In genomic region chr12:1357171-1357570, GRCh38 we compare ENCODE assay signal across 24 cellular contexts.
DNase-seq lines count a peak whose midpoint lies in the region; ATAC-seq and TF ChIP-seq lines count a peak whose summit lies in the region.
"Had no signal": no experiment of that assay in that cellular context is flagged by ENCODE, and none has a peak within 500 bp of the region (broad histone marks: within the 10 kb centered on the region; RNA-seq: fewer than 3 reads in every experiment).

No MANE protein-coding gene starts in this region.

- TF ChIP-seq CTCF in cardiac muscle cell (IDR thresholded peaks at IDR 0.05; ENCODE audit: low read depth, low read length) (no peak), cardiac fibroblast (IDR thresholded peaks at IDR 0.05; ENCODE audit: low read depth, low read length) (no peak), mesothelial cell of epicardium (IDR thresholded peaks at IDR 0.05; ENCODE audit: unreplicated experiment) (no peak)

- peak overlapping the region; percentile 65 for H3K27ac Mint-ChIP-seq in mesothelial cell of epicardium
- no peak overlapping the region for H3K27ac Mint-ChIP-seq in activated naive CD8-positive, alpha-beta T cell treated with anti-CD3 and anti-CD28 coated beads, Interleukin-2, amount 50 U/mL, for 24 hours
- H3K27ac Mint-ChIP-seq: endodermal cell had no signal

- no peaks in the 10 kb centered on the region for H3K36me3 ChIP-seq in cardiac muscle cell
- H3K36me3 ChIP-seq: gastrocnemius medialis, neutrophil, right lobe of liver had no signal

- no peaks in the 10 kb centered on the region for H3K36me3 Mint-ChIP-seq in mesothelial cell of epicardium
- no peaks in the 10 kb centered on the region for H3K36me3 Mint-ChIP-seq in activated naive CD8-positive, alpha-beta T cell treated with anti-CD3 and anti-CD28 coated beads, Interleukin-2, amount 50 U/mL, for 24 hours (ENCODE audit: low read depth)

- intact Hi-C loops in Right ventricle myocardium inferior (cut with DNase I) = no loop called here

- H3K27me3 ChIP-seq in cardiac muscle cell = no peaks in the 10 kb centered on the region
- H3K27me3 ChIP-seq: gastrocnemius medialis, neutrophil, right lobe of liver, testis had no signal

- H3K4me3 Mint-ChIP-seq in mesothelial cell of epicardium = no peak overlapping the region
- H3K4me3 Mint-ChIP-seq in activated naive CD8-positive, alpha-beta T cell treated with anti-CD3 and anti-CD28 coated beads, Interleukin-2, amount 50 U/mL, for 24 hours = no peak overlapping the region
- H3K4me3 Mint-ChIP-seq: endodermal cell had no signal

- ATAC-seq in Right ventricle myocardium inferior = no peak
- no peak for ATAC-seq in activated naive CD8-positive, alpha-beta T cell treated with anti-CD3 and anti-CD28 coated beads, Interleukin-2, amount 50 U/mL, for 24 hours
- ATAC-seq in HG02610 (IDR thresholded peaks at IDR 0.05; ENCODE audit: unreplicated experiment) = no peak
- ATAC-seq: gastrocnemius medialis had no signal

- H3K4me3 ChIP-seq in cardiac muscle cell (no peak overlapping the region), cardiac fibroblast (replicated peaks in 1 of 2; ENCODE audit: low read depth in 2 of 2, low read length in 2 of 2) (no peak overlapping the region)
- H3K4me3 ChIP-seq: gastrocnemius medialis, right lobe of liver, testis had no signal

- H3K27ac ChIP-seq in cardiac muscle cell = peak overlapping the region; percentile 87
- H3K27ac ChIP-seq: gastrocnemius medialis, neutrophil, right lobe of liver, testis had no signal

- peak; percentile 15 to 68 for DNase-seq in cardiac muscle cell (ENCODE audit: low read depth in 1 of 2, low spot score in 1 of 2)
- DNase-seq in Right ventricle myocardium inferior (ENCODE audit: missing footprints) = no peak
- peak; percentile 14 to 34 for DNase-seq in cardiac fibroblast (ENCODE audit: low read depth in 2 of 2)
- DNase-seq in mesothelial cell of epicardium (ENCODE audit: low spot score in 2 of 2, unreplicated experiment in 2 of 2) = no peak
- no peak for DNase-seq in activated CD4-positive, alpha-beta T cell treated with anti-CD3 and anti-CD28 coated beads for 48 hours
- DNase-seq in T-helper 9 cell = no peak
- DNase-seq in activated naive CD8-positive, alpha-beta T cell treated with anti-CD3 and anti-CD28 coated beads, Interleukin-2, amount 50 U/mL, for 24 hours = no peak
- DNase-seq: activated CD4-positive, CD25-positive, alpha-beta regulatory T cell treated with anti-CD3 and anti-CD28 coated beads, Interleukin-2, amount 50 U/mL, for 72 hours; activated CD8-positive, alpha-beta memory T cell treated with anti-CD3 and anti-CD28 coated beads, Interleukin-2, amount 50 U/mL, for 4 hours; activated naive CD4-positive, alpha-beta T cell treated with Interleukin-2 at 50 U/mL for 16 hours; central memory CD4-positive, alpha-beta T cell; COR-L47; endodermal cell; gastrocnemius medialis; GDM1; KBM-7; mammary epithelial cell; NCI-H1092 treated with DMSO at 0.1 percent for 48 hours; right lobe of liver; stimulated activated CD4-positive, alpha-beta T cell treated with anti-CD3 and anti-CD28 coated beads, Interleukin-4, amount 100 ng/mL, for 1 hour; stimulated activated CD8-positive, alpha-beta memory T cell treated with anti-CD3 and anti-CD28 coated beads, Interleukin-4, amount 100 ng/mL, for 48 hours; testis had no signal

- no peaks in the 10 kb centered on the region for H3K9me3 ChIP-seq in cardiac muscle cell (ENCODE audit: low read depth)
- H3K9me3 ChIP-seq: gastrocnemius medialis, neutrophil, right lobe of liver, testis had no signal

- H3K4me1 ChIP-seq in cardiac muscle cell (ENCODE audit: low read depth) = peaks cover 31% of the 10 kb centered on the region
- H3K4me1 ChIP-seq: testis had no signal

- H3K4me1 Mint-ChIP-seq in mesothelial cell of epicardium = peaks cover 21% of the 10 kb centered on the region
- no peaks in the 10 kb centered on the region for H3K4me1 Mint-ChIP-seq in activated naive CD8-positive, alpha-beta T cell treated with anti-CD3 and anti-CD28 coated beads, Interleukin-2, amount 50 U/mL, for 24 hours

- H3K27me3 Mint-ChIP-seq in mesothelial cell of epicardium (ENCODE audit: low read depth) = no peaks in the 10 kb centered on the region
- H3K27me3 Mint-ChIP-seq in activated naive CD8-positive, alpha-beta T cell treated with anti-CD3 and anti-CD28 coated beads, Interleukin-2, amount 50 U/mL, for 24 hours = no peaks in the 10 kb centered on the region

- H3K9me3 Mint-ChIP-seq in mesothelial cell of epicardium = no peaks in the 10 kb centered on the region
- no peaks in the 10 kb centered on the region for H3K9me3 Mint-ChIP-seq in activated naive CD8-positive, alpha-beta T cell treated with anti-CD3 and anti-CD28 coated beads, Interleukin-2, amount 50 U/mL, for 24 hours
- H3K9me3 Mint-ChIP-seq: endodermal cell had no signal

Comparison
In these comparisons a context has a peak if more than half of its experiments do, and no peak if none do; other contexts are left out.
1. DNase-seq: peak in cardiac muscle cell (2 of 2) and cardiac fibroblast (2 of 2); none in Right ventricle myocardium inferior (single experiment), mesothelial cell of epicardium (0 of 2), activated CD4-positive, alpha-beta T cell treated with anti-CD3 and anti-CD28 coated beads for 48 hours (single experiment), T-helper 9 cell (single experiment) and activated naive CD8-positive, alpha-beta T cell treated with anti-CD3 and anti-CD28 coated beads, Interleukin-2, amount 50 U/mL, for 24 hours (single experiment).